8 cellular contexts compared by ENCODE assay signal in the genomic region with DNA sequence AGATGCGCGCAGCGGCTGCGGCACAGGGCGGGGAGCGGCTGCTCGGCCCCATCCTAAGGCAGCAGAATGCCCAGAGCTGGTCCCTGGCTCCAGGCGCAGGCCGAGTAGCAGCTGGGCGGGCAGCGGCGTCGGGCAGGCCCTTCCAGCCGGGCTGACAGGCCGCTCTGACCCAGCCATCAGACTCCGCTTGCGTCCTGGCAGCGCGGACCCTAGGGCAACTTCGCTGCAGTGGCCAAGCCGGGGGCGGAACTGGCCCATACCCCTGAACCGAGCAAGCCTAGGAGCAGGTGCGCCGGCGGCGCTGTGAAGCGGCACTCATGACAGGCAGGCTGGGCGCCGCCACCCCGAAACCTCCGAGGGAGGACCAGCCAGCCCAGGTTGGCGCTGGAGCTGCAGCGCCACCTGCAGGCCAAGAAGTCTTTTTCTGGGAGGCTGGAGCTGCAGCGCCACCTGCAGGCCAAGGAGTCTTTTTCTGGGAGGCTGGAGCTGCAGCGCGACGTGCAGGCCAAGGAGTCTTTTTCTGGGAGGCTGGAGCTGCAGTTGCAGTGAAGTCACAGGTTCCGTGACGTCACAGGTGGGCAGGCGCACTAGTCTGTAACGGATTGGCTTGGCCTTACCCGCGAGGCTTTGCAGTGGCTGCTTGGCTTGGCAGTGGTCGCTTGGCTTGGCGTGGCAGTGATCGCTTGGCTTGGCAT.
A peak's percentile ranks its signal among the peaks of the same experiment; 100 is the strongest.
DNase-seq lines count a peak whose midpoint lies in the region; ATAC-seq and TF ChIP-seq lines count a peak whose summit lies in the region.
"Not testable (repeated sequence)": the region's sequence is repeated elsewhere in the genome, so short reads cannot be mapped to it uniquely, and the experiment has no call there.

No MANE protein-coding gene starts in this region.

- CTCF ChIA-PET in AG04450 (lab: Charles Lee): interaction anchor here (0.7 to 2.1 kb wide), 12 partner anchors 9 to 200 kb away, joined by 3 to 13 read pairs (median 3); no protein-coding TSS in a partner anchor

- not testable (repeated sequence) for H3K27me3 Mint-ChIP-seq in memory B cell

- H3K4me1 Mint-ChIP-seq in memory B cell: not testable (repeated sequence)

- H3K9me3 Mint-ChIP-seq in memory B cell: not testable (repeated sequence)

- peak overlapping the region; percentile 21 for H3K4me3 Mint-ChIP-seq in memory B cell

- not testable (repeated sequence) for H3K36me3 Mint-ChIP-seq in memory B cell

- not testable (repeated sequence) for H3K27ac Mint-ChIP-seq in memory B cell

- not testable (repeated sequence) for H3K27ac ChIP-seq in AG04450 (ENCODE audit: low read depth, low read length)

- DNase-seq in AG04450 (ENCODE audit: low read depth, low spot score): not testable (repeated sequence)
- DNase-seq in HT1080 (ENCODE audit: low read depth): peak; percentile 15
- peak; percentile 66 for DNase-seq in T follicular helper cell (ENCODE audit: low read depth)
- DNase-seq in activated effector memory CD4-positive, alpha-beta T cell treated with anti-CD3 and anti-CD28 coated beads, Interleukin-2, amount 50 U/mL, for 16 hours: peak; percentile 92
- peak; percentile 76 to 77 for DNase-seq in memory B cell (ENCODE audit: low spot score in 2 of 2)
- DNase-seq in stimulated activated CD4-positive, alpha-beta T cell treated with anti-CD3 and anti-CD28 coated beads, Interleukin-2, amount 100 ng/mL, for 48 hours: peak; percentile 66 to 74

- H3K9me3 ChIP-seq in AG04450 (ENCODE audit: control insufficient read depth, insufficient read depth, low read length): not testable (repeated sequence)

- not testable (repeated sequence) for H3K27me3 ChIP-seq in AG04450 (ENCODE audit: control insufficient read depth, insufficient read depth, low read length)

- TF ChIP-seq CTCF in AG04450 (IDR thresholded peaks at IDR 0.05; ENCODE audit: low read depth, low read length): peak; percentile 72

- ATAC-seq in GM19324 (IDR thresholded peaks at IDR 0.05; ENCODE audit: low FRiP score, unreplicated experiment): peak; percentile 67
- ATAC-seq in esophagus mucosa: peak; percentile 90
- peak; percentile 98 for ATAC-seq in memory B cell (ENCODE audit: low read depth)

- POLR2A ChIA-PET in AG04450 (lab: Yijun Ruan, JAX): not testable (repeated sequence)

- H3K4me3 ChIP-seq in AG04450 (ENCODE audit: low read depth, low read length): peak overlapping the region; percentile 29; the same call in 1 of the 2 replicates
